ENCODE assay signal across 8 cellular contexts in genomic region chr19:2478756-2479555, GRCh38. TPM values are rescaled to one million over a fixed set of nuclear protein-coding genes. Genes with fewer than 3 reads are reported as not detected.
DNase-seq lines count a peak whose midpoint lies in the region; ATAC-seq and TF ChIP-seq lines count a peak whose summit lies in the region.

No MANE protein-coding gene starts in this region.

- H3K4me1 ChIP-seq in CD4-positive, CD25-positive, alpha-beta regulatory T cell (ENCODE audit: control insufficient read depth, insufficient read depth, low read length, poor library complexity, severe bottlenecking) = peaks cover 38% of the 10 kb centered on the region
- peaks cover 30 to 43% (median 42%) of the 10 kb centered on the region in 4 donors for H3K4me1 ChIP-seq in esophagus muscularis mucosa
- peaks cover 4 to 22% of the 10 kb centered on the region in 2 donors for H3K4me1 ChIP-seq in muscle layer of duodenum (ENCODE audit: control insufficient read depth in 1 of 2, insufficient read depth in 2 of 2, low read length in 2 of 2)
- peaks cover 3% of the 10 kb centered on the region for H3K4me1 ChIP-seq in testis

- ATAC-seq in CD4-positive, CD25-positive, alpha-beta regulatory T cell (ENCODE audit: low read depth in 2 of 2) = peak; percentile 4 to 9

- H3K27me3 Mint-ChIP-seq in CD4-positive, CD25-positive, alpha-beta regulatory T cell = peaks cover 20% of the 10 kb centered on the region

- H3K9me3 Mint-ChIP-seq in CD4-positive, CD25-positive, alpha-beta regulatory T cell = peaks cover 0 to 14% (median 3%) of the 10 kb centered on the region in 7 donors

- intact Hi-C loops in esophagus muscularis mucosa (cut with DNase I) = no loop called here
- intact Hi-C loops in testis (cut with DNase I; ENCODE audit: low total_unique reads) = loop anchor here (5.0 to 10.0 kb wide), 2 partner anchors 63 to 136 kb away; no protein-coding TSS in a partner anchor

- peak overlapping the region; percentile 94 to 98 (median 96) for H3K27ac Mint-ChIP-seq in CD4-positive, CD25-positive, alpha-beta regulatory T cell

- TF ChIP-seq CTCF in esophagus muscularis mucosa (IDR thresholded peaks at IDR 0.05) = no peak
- TF ChIP-seq CTCF in testis (IDR thresholded peaks at IDR 0.05) = no peak

- H3K36me3 ChIP-seq in CD4-positive, CD25-positive, alpha-beta regulatory T cell (ENCODE audit: control insufficient read depth, insufficient read depth, low read length) = no peaks in the 10 kb centered on the region
- H3K36me3 ChIP-seq in MG63 (peaks cover 19% of the 10 kb centered on the region), esophagus muscularis mucosa (peaks cover 6 to 24% (median 13%) of the 10 kb centered on the region in 4 donors), muscle layer of duodenum (ENCODE audit: control insufficient read depth in 1 of 2, insufficient read depth in 2 of 2, low read length in 2 of 2) (peaks cover 0 to 5% of the 10 kb centered on the region in 2 donors), testis (ENCODE audit: low read depth, missing control alignments) (no peaks in the 10 kb centered on the region)

- no peak for TF ChIP-seq EP300 in esophagus muscularis mucosa (IDR thresholded peaks at IDR 0.05)

- peaks cover 10% of the 10 kb centered on the region for H3K36me3 Mint-ChIP-seq in CD4-positive, CD25-positive, alpha-beta regulatory T cell

- peak overlapping the region; percentile 97 to 100 (median 99) for H3K4me3 Mint-ChIP-seq in CD4-positive, CD25-positive, alpha-beta regulatory T cell

- peaks cover 3 to 6% of the 10 kb centered on the region in 2 experiments for H3K9me3 ChIP-seq in CD4-positive, CD25-positive, alpha-beta regulatory T cell (ENCODE audit: control insufficient read depth in 2 of 2, low read length in 2 of 2)
- H3K9me3 ChIP-seq in MG63 (no peaks in the 10 kb centered on the region), esophagus muscularis mucosa (peaks cover 0 to 15% (median 7%) of the 10 kb centered on the region in 4 donors), muscle layer of duodenum (ENCODE audit: control insufficient read depth in 1 of 2, low read length in 2 of 2) (peaks cover 0 to 4% of the 10 kb centered on the region in 2 donors), testis (no peaks in the 10 kb centered on the region)

- peak; percentile 66 to 79 (median 66) for DNase-seq in CD4-positive, CD25-positive, alpha-beta regulatory T cell
- DNase-seq in MG63 (peak; percentile 80), activated T-cell treated with anti-CD3 and anti-CD28 coated beads for 4 hours (peak; percentile 61), esophagus muscularis mucosa (ENCODE audit: extremely low spot score) (peak; percentile 95), testis (peak; percentile 74), NCI-H69 (lab: John Stamatoyannopoulos, UW) (no peak), cerebellum (ENCODE audit: low spot score) (no peak)

- peaks cover 0 to 21% (median 12%) of the 10 kb centered on the region in 4 donors for H3K4me1 Mint-ChIP-seq in CD4-positive, CD25-positive, alpha-beta regulatory T cell

- 5% methylated on average over 26 of the region's 39 CpGs for WGBS in esophagus muscularis mucosa
- 14 to 15% methylated on average over 20 to 39 of the region's 39 CpGs for WGBS in testis, 2 donors

- peak; percentile 29 for TF ChIP-seq POLR2A in esophagus muscularis mucosa (IDR thresholded peaks at IDR 0.05; ENCODE audit: low read depth)
- TF ChIP-seq POLR2A in testis (IDR thresholded peaks at IDR 0.05) = no peak

- H3K27ac ChIP-seq in CD4-positive, CD25-positive, alpha-beta regulatory T cell (ENCODE audit: insufficient read depth, low read length, poor library complexity, severe bottlenecking) = peak overlapping the region; percentile 85
- peak overlapping the region; percentile 90 to 96 (median 93) for H3K27ac ChIP-seq in esophagus muscularis mucosa (replicated peaks in 1 of 4)
- H3K27ac ChIP-seq in muscle layer of duodenum (ENCODE audit: low read length) = peak overlapping the region; percentile 87
- H3K27ac ChIP-seq in testis = peak overlapping the region; percentile 8 to 75

- no peaks in the 10 kb centered on the region for H3K27me3 ChIP-seq in CD4-positive, CD25-positive, alpha-beta regulatory T cell (ENCODE audit: control insufficient read depth, insufficient read depth, low read length)
- H3K27me3 ChIP-seq in MG63 = no peaks in the 10 kb centered on the region
- no peaks in the 10 kb centered on the region for H3K27me3 ChIP-seq in esophagus muscularis mucosa
- no peaks in the 10 kb centered on the region for H3K27me3 ChIP-seq in muscle layer of duodenum (ENCODE audit: low read depth, low read length)
- H3K27me3 ChIP-seq in testis = no peaks in the 10 kb centered on the region

- H3K4me3 ChIP-seq in CD4-positive, CD25-positive, alpha-beta regulatory T cell (ENCODE audit: low read depth, low read length) = peak overlapping the region; percentile 90
- H3K4me3 ChIP-seq in MG63 (peak overlapping the region; percentile 99), esophagus muscularis mucosa (peak overlapping the region; percentile 63 to 98 (median 91)), muscle layer of duodenum (ENCODE audit: low read depth in 1 of 2, low read length in 2 of 2) (peak overlapping the region; percentile 97 to 100), testis (peak overlapping the region; percentile 79 to 90)

RNA-seq across cellular contexts. Expression of gene GADD45B, which starts 3.0 kb away (rescaled TPM):
- total RNA-seq in CD4-positive, CD25-positive, alpha-beta regulatory T cell = 191 TPM
- 10 to 100 TPM; 53.4 to 70.2 (median 63.3) TPM for polyA plus RNA-seq in CD4-positive, CD25-positive, alpha-beta regulatory T cell
- 36.4 and 48.7 TPM in 2 replicates for total RNA-seq in MG63 (2014; rRNA removed; shearing (Covaris generic); ENCODE audit: low replicate concordance)
- total RNA-seq in esophagus muscularis mucosa = 100 to 1,000 TPM in 1 of 4 donors, 10 to 100 TPM in 3; 56.5 to 793 (median 90.5) TPM
- 10 to 100 TPM; 30.5 to 59.7 TPM for total RNA-seq in testis
- 16.9 TPM for polyA plus RNA-seq in testis (ENCODE audit: insufficient read depth, low read depth, low replicate concordance)
- 3.8 TPM for total RNA-seq in cerebellum

RNA-seq across cellular contexts. Expression of gene LMNB2, which starts 22.2 kb away (rescaled TPM):
- 16.0 TPM for total RNA-seq in CD4-positive, CD25-positive, alpha-beta regulatory T cell
- 1 to 10 TPM; 3.8 to 7.5 (median 4.8) TPM for polyA plus RNA-seq in CD4-positive, CD25-positive, alpha-beta regulatory T cell
- total RNA-seq in MG63 (2014; rRNA removed; shearing (Covaris generic); ENCODE audit: low replicate concordance) = 124 and 171 TPM in 2 replicates
- total RNA-seq in esophagus muscularis mucosa = 10 to 100 TPM; 13.3 to 30.8 (median 19.3) TPM
- total RNA-seq in testis = 10 to 100 TPM; 69.4 to 69.7 TPM
- 77.4 TPM for polyA plus RNA-seq in testis (ENCODE audit: insufficient read depth, low read depth, low replicate concordance)
- 51.5 TPM for total RNA-seq in cerebellum

RNA-seq across cellular contexts. Expression of gene TIMM13, which starts 51.6 kb away (rescaled TPM):
- total RNA-seq in CD4-positive, CD25-positive, alpha-beta regulatory T cell = 24.6 TPM
- polyA plus RNA-seq in CD4-positive, CD25-positive, alpha-beta regulatory T cell = 10 to 100 TPM; 49.7 to 62.5 (median 59.4) TPM
- 17.2 and 34.5 TPM in 2 replicates for total RNA-seq in MG63 (2014; rRNA removed; shearing (Covaris generic); ENCODE audit: low replicate concordance)
- total RNA-seq in esophagus muscularis mucosa = 10 to 100 TPM; 16.2 to 37.7 (median 28.1) TPM
- 10 to 100 TPM; 57.5 to 60.6 TPM for total RNA-seq in testis
- polyA plus RNA-seq in testis (ENCODE audit: insufficient read depth, low read depth, low replicate concordance) = 66.6 TPM
- total RNA-seq in cerebellum = 13.2 TPM

Comparison
In these comparisons a context has a peak if more than half of its experiments do, and no peak if none do; other contexts are left out.
1. DNase-seq: peak in CD4-positive, CD25-positive, alpha-beta regulatory T cell (3 of 3), MG63 (single experiment), activated T-cell treated with anti-CD3 and anti-CD28 coated beads for 4 hours (single experiment), esophagus muscularis mucosa (single experiment) and testis (single experiment); none in NCI-H69 (single experiment) and cerebellum (single experiment).
2. H3K27ac ChIP-seq: peak in every context shown above with its lines; median percentile 93 in esophagus muscularis mucosa; 87 in muscle layer of duodenum; 85 in CD4-positive, CD25-positive, alpha-beta regulatory T cell; 42 in testis.
3. Peak in every context shown above with its lines, with median percentiles within 50 percentile points of each other: H3K4me3 ChIP-seq.